35 cellular contexts compared by ENCODE assay signal in genomic region chr17:1300580-1300905, GRCh38. TPM values are rescaled to one million over a fixed set of nuclear protein-coding genes. Genes with fewer than 3 reads are reported as not detected.
"Had no signal": no experiment of that assay in that cellular context is flagged by ENCODE, and none has a peak within 500 bp of the region (broad histone marks: within the 10 kb centered on the region; RNA-seq: fewer than 3 reads in every experiment).

No MANE protein-coding gene starts in this region.

- H3K9me3 ChIP-seq: esophagus muscularis mucosa, left lung, ovary, stomach, suprapubic skin, tibial artery had no signal

- H3K4me1 ChIP-seq: foreskin keratinocyte had no signal

- H3K4me3 ChIP-seq: esophagus muscularis mucosa, left lung, lung, ovary, smooth muscle cell, stomach, suprapubic skin, tibial artery had no signal

- H3K4me3 Mint-ChIP-seq: activated naive CD4-positive, alpha-beta T cell treated with anti-CD3 and anti-CD28 coated beads for 36 hours; activated naive CD8-positive, alpha-beta T cell treated with anti-CD3 and anti-CD28 coated beads, Interleukin-2, amount 50 U/mL, for 24 hours; central memory CD8-positive, alpha-beta T cell; dendritic cell treated with granulocyte-macrophage colony-stimulating factor and Interleukin-4, amounts not matched to agents 40 ng/mL and 50 ng/mL, for 4 days; natural killer cell treated with Interleukin-12 subunit alpha and Interleukin-12 subunit beta and Interleukin-15 and Interleukin-18, amount 100 ng/mL, for 72 hours; stimulated activated naive B cell treated with anti-CD40 and anti-IgM and Interleukin-4, amounts not matched to agents 10 μg/mL and 1 μg/mL and 100 μg/mL, for 72 hours; T-helper 1 cell treated with Interleukin-12 subunit alpha and Interleukin-12 subunit beta and Interleukin-4 antibody, amounts not matched to agents 30 μg/mL and 1 μg/mL, for 36 hours had no signal

- ATAC-seq: activated naive CD8-positive, alpha-beta T cell treated with anti-CD3 and anti-CD28 coated beads, Interleukin-2, amount 50 U/mL, for 24 hours; foreskin keratinocyte; left lung; natural killer cell treated with Interleukin-12 subunit alpha and Interleukin-12 subunit beta and Interleukin-15 and Interleukin-18, amount 100 ng/mL, for 72 hours; stimulated activated naive B cell treated with anti-CD40 and anti-IgM and Interleukin-4, amounts not matched to agents 10 μg/mL and 1 μg/mL and 100 μg/mL, for 72 hours had no signal

- H3K27me3 ChIP-seq: ovary had no signal

- H3K27me3 Mint-ChIP-seq: natural killer cell treated with Interleukin-12 subunit alpha and Interleukin-12 subunit beta and Interleukin-15 and Interleukin-18, amount 100 ng/mL, for 72 hours had no signal

- DNase-seq: activated CD4-positive, alpha-beta T cell treated with anti-CD3 and anti-CD28 coated beads for 4 hours; activated CD4-positive, alpha-beta T cell treated with anti-CD3 and anti-CD28 coated beads, Interleukin-2, amount 50 U/mL, for 48 hours; activated CD8-positive, alpha-beta memory T cell treated with anti-CD3 and anti-CD28 coated beads for 24 hours; activated effector memory CD4-positive, alpha-beta T cell treated with Interleukin-2 at 50 U/mL for 16 hours; activated naive CD4-positive, alpha-beta T cell treated with anti-CD3 and anti-CD28 coated beads for 36 hours; activated naive CD8-positive, alpha-beta T cell treated with anti-CD3 and anti-CD28 coated beads, Interleukin-2, amount 50 U/mL, for 24 hours; anterior cingulate cortex; foreskin keratinocyte; left lung; mesendoderm; ovary; stimulated activated CD4-positive, alpha-beta T cell treated with anti-CD3 and anti-CD28 coated beads, Interleukin-1b, Interleukin-23, amount 100 ng/mL, for 48 hours; stimulated activated CD4-positive, alpha-beta T cell treated with anti-CD3 and anti-CD28 coated beads, Interleukin-4, amount 100 ng/mL, for 4 hours; stimulated activated CD8-positive, alpha-beta memory T cell treated with anti-CD3 and anti-CD28 coated beads, Interleukin-4, amount 100 ng/mL, for 48 hours; stimulated activated naive B cell treated with anti-CD40 and anti-IgM and Interleukin-4, amounts not matched to agents 10 μg/mL and 1 μg/mL and 100 μg/mL, for 72 hours; stomach; T-helper 9 cell; tibial artery had no signal

- H3K36me3 ChIP-seq: esophagus muscularis mucosa, left lung, ovary, stomach, suprapubic skin had no signal

- H3K27ac ChIP-seq: esophagus muscularis mucosa, foreskin keratinocyte, left lung, ovary, stomach, suprapubic skin, tibial artery, VCaP had no signal

- H3K4me2 ChIP-seq: smooth muscle cell had no signal

- H3K27ac Mint-ChIP-seq: activated naive CD4-positive, alpha-beta T cell treated with anti-CD3 and anti-CD28 coated beads for 36 hours; activated naive CD8-positive, alpha-beta T cell treated with anti-CD3 and anti-CD28 coated beads, Interleukin-2, amount 50 U/mL, for 24 hours; dendritic cell treated with granulocyte-macrophage colony-stimulating factor and Interleukin-4, amounts not matched to agents 40 ng/mL and 50 ng/mL, for 4 days; progenitor cell of endocrine pancreas; stimulated activated naive B cell treated with anti-CD40 and anti-IgM and Interleukin-4, amounts not matched to agents 10 μg/mL and 1 μg/mL and 100 μg/mL, for 72 hours; T-helper 1 cell treated with Interleukin-12 subunit alpha and Interleukin-12 subunit beta and Interleukin-4 antibody, amounts not matched to agents 30 μg/mL and 1 μg/mL, for 36 hours had no signal

- H3K36me3 Mint-ChIP-seq: natural killer cell treated with Interleukin-12 subunit alpha and Interleukin-12 subunit beta and Interleukin-15 and Interleukin-18, amount 100 ng/mL, for 72 hours; stimulated activated naive B cell treated with anti-CD40 and anti-IgM and Interleukin-4, amounts not matched to agents 10 μg/mL and 1 μg/mL and 100 μg/mL, for 72 hours had no signal

- H3K9me3 Mint-ChIP-seq: activated naive CD4-positive, alpha-beta T cell treated with anti-CD3 and anti-CD28 coated beads for 36 hours; activated naive CD8-positive, alpha-beta T cell treated with anti-CD3 and anti-CD28 coated beads, Interleukin-2, amount 50 U/mL, for 24 hours; central memory CD8-positive, alpha-beta T cell; dendritic cell treated with granulocyte-macrophage colony-stimulating factor and Interleukin-4, amounts not matched to agents 40 ng/mL and 50 ng/mL, for 4 days; natural killer cell treated with Interleukin-12 subunit alpha and Interleukin-12 subunit beta and Interleukin-15 and Interleukin-18, amount 100 ng/mL, for 72 hours; stimulated activated naive B cell treated with anti-CD40 and anti-IgM and Interleukin-4, amounts not matched to agents 10 μg/mL and 1 μg/mL and 100 μg/mL, for 72 hours; T-helper 1 cell treated with Interleukin-12 subunit alpha and Interleukin-12 subunit beta and Interleukin-4 antibody, amounts not matched to agents 30 μg/mL and 1 μg/mL, for 36 hours had no signal

- FAIRE-seq: bronchial epithelial cell, islet of Langerhans, TTC549 had no signal

RNA-seq across cellular contexts. Expression of gene TRARG1, which starts 21.1 kb away (rescaled TPM):
- total RNA-seq: activated naive CD4-positive, alpha-beta T cell treated with anti-CD3 and anti-CD28 coated beads for 36 hours; bronchial epithelial cell; foreskin keratinocyte; left lung; lung; mononuclear cell; myocyte; natural killer cell treated with Interleukin-12 subunit alpha and Interleukin-12 subunit beta and Interleukin-15 and Interleukin-18, amount 100 ng/mL, for 72 hours; progenitor cell of endocrine pancreas; renal cortical epithelial cell; smooth muscle cell; ureter had no signal
- polyA plus RNA-seq: foreskin keratinocyte, smooth muscle cell had no signal

RNA-seq across cellular contexts. Expression of gene BHLHA9, which starts 30.3 kb away (rescaled TPM):
- total RNA-seq: activated naive CD4-positive, alpha-beta T cell treated with anti-CD3 and anti-CD28 coated beads for 36 hours; bronchial epithelial cell; esophagus muscularis mucosa; foreskin keratinocyte; left lung; lung; mononuclear cell; myocyte; natural killer cell treated with Interleukin-12 subunit alpha and Interleukin-12 subunit beta and Interleukin-15 and Interleukin-18, amount 100 ng/mL, for 72 hours; ovary; progenitor cell of endocrine pancreas; renal cortical epithelial cell; smooth muscle cell; stomach; suprapubic skin; ureter had no signal
- polyA plus RNA-seq: foreskin keratinocyte, lung, ovary, smooth muscle cell, stomach had no signal
